In the genomic region with DNA sequence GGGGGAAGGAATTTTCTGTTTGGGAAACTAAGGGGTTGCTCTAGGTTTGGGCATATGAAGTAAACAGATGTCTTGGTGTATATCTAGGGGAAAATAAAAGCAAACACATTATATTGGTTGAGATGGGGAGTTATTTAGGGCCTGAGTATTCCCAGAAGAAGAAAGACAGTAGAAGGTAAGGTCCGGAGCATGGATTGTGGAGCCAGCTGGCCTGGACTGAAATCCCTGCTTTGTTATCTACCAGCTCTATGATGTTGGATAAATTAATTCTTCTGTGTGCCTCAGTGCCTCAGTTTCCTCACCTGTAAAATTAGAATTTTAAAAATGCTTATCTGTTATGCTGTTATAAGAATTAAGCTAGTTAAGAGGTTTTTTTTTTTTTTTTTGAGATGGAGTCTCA, we compare ENCODE assay signal across 27 cellular contexts.
"Had no signal": no experiment of that assay in that cellular context is flagged by ENCODE, and none has a peak within 500 bp of the region (broad histone marks: within the 10 kb centered on the region; RNA-seq: fewer than 3 reads in every experiment).

No MANE protein-coding gene starts in this region.

- H3K9me3 ChIP-seq: colonic mucosa, gastrocnemius medialis had no signal

- H3K4me3 ChIP-seq: colonic mucosa, coronary artery, dorsolateral prefrontal cortex, esophagus muscularis mucosa, esophagus squamous epithelium, gastrocnemius medialis, gastroesophageal sphincter, heart left ventricle, heart right ventricle had no signal

- H3K4me1 ChIP-seq: colonic mucosa, esophagus muscularis mucosa, esophagus squamous epithelium, foreskin keratinocyte, gastrocnemius medialis, gastroesophageal sphincter, heart left ventricle, heart right ventricle had no signal

- H3K27ac Mint-ChIP-seq: dendritic cell treated with granulocyte-macrophage colony-stimulating factor and Interleukin-4, amounts not matched to agents 40 ng/mL and 50 ng/mL, for 4 days; effector memory CD8-positive, alpha-beta T cell; endodermal cell had no signal

- FAIRE-seq: endometrium, endothelial cell of umbilical vein, frontal cortex had no signal

- DNase-seq: colonic mucosa; dermis blood vessel endothelial cell; dorsolateral prefrontal cortex; effector CD4-positive, alpha-beta T cell; effector CD8-positive, alpha-beta T cell; effector memory CD4-positive, alpha-beta T cell; effector memory CD8-positive, alpha-beta T cell; endodermal cell; erythroblast; esophagus squamous epithelium; foreskin fibroblast; foreskin keratinocyte; foreskin melanocyte; gastrocnemius medialis; glutamatergic neuron; head of caudate nucleus; heart left ventricle; heart right ventricle had no signal

- H3K4me3 Mint-ChIP-seq: dendritic cell treated with granulocyte-macrophage colony-stimulating factor and Interleukin-4, amounts not matched to agents 40 ng/mL and 50 ng/mL, for 4 days; effector memory CD8-positive, alpha-beta T cell; endodermal cell had no signal

- H3K27me3 ChIP-seq: colonic mucosa, esophagus muscularis mucosa, esophagus squamous epithelium, gastrocnemius medialis, gastroesophageal sphincter had no signal

- H3K36me3 ChIP-seq: colonic mucosa, esophagus muscularis mucosa, esophagus squamous epithelium, gastrocnemius medialis, gastroesophageal sphincter, heart left ventricle, heart right ventricle had no signal

- H3K27ac ChIP-seq: colonic mucosa, coronary artery, dorsolateral prefrontal cortex, epithelial cell of prostate, esophagus muscularis mucosa, esophagus squamous epithelium, foreskin keratinocyte, gastrocnemius medialis, gastroesophageal sphincter, heart left ventricle, heart right ventricle had no signal

- H3K9me3 Mint-ChIP-seq: effector memory CD8-positive, alpha-beta T cell had no signal

- ATAC-seq: effector memory CD8-positive, alpha-beta T cell; esophagus mucosa; foreskin keratinocyte; gastrocnemius medialis; gastroesophageal sphincter; heart left ventricle; heart right ventricle had no signal
